Comparison of ENCODE assay signal across 9 cellular contexts in genomic region chr20:341682-342081, GRCh38. TPM values are rescaled to one million over a fixed set of nuclear protein-coding genes. Genes with fewer than 3 reads are reported as not detected.
DNase-seq lines count a peak whose midpoint lies in the region; ATAC-seq, FAIRE-seq and TF ChIP-seq lines count a peak whose summit lies in the region.
"Had no signal": no experiment of that assay in that cellular context is flagged by ENCODE, and none has a peak within 500 bp of the region (broad histone marks: within the 10 kb centered on the region; RNA-seq: fewer than 3 reads in every experiment).

No MANE protein-coding gene starts in this region.

- H3K27me3 ChIP-seq in Panc1 (ENCODE audit: control insufficient read depth, insufficient read depth, low read length) (no peaks in the 10 kb centered on the region), endothelial cell of umbilical vein (ENCODE audit: control insufficient read depth in 2 of 2, insufficient read depth in 2 of 2, low read length in 2 of 2) (no peaks in the 10 kb centered on the region)
- no peaks in the 10 kb centered on the region for H3K27me3 ChIP-seq in CD4-positive, alpha-beta T cell (ENCODE audit: control insufficient read depth, insufficient read depth, low read length)
- H3K27me3 ChIP-seq: upper lobe of left lung had no signal

- H3K4me1 ChIP-seq in Panc1 (ENCODE audit: control insufficient read depth, insufficient read depth, low read length), result peaks cover 7% of the 10 kb centered on the region; the same call in 1 of the 2 replicates
- H3K4me1 ChIP-seq in endothelial cell of umbilical vein (ENCODE audit: control insufficient read depth, extremely low read depth, insufficient read depth, low read length), result peaks cover 4% of the 10 kb centered on the region

- H3K36me3 ChIP-seq in Panc1 (ENCODE audit: control insufficient read depth, insufficient read depth, low read length) (no peaks in the 10 kb centered on the region), endothelial cell of umbilical vein (ENCODE audit: control insufficient read depth in 2 of 2, extremely low read depth in 1 of 2, insufficient read depth in 2 of 2, low read length in 2 of 2) (no peaks in the 10 kb centered on the region)
- H3K36me3 ChIP-seq: upper lobe of left lung had no signal

- no peak overlapping the region for H3K27ac Mint-ChIP-seq in CD4-positive, alpha-beta T cell
- H3K27ac Mint-ChIP-seq in progenitor cell of endocrine pancreas, result no peak overlapping the region

- no peak overlapping the region for H3K4me2 ChIP-seq in endothelial cell of umbilical vein (ENCODE audit: insufficient read depth, low read length)

- dilution Hi-C loops in endothelial cell of umbilical vein (cut with MboI; ENCODE audit: extremely low pct_ligation_motif_present, low sequenced_read_pairs), result no loop called here

- no peaks in the 10 kb centered on the region for H3K9me1 ChIP-seq in endothelial cell of umbilical vein (replicated peaks; ENCODE audit: control insufficient read depth, extremely low read depth, insufficient read depth, low read length)

- FAIRE-seq in endothelial cell of umbilical vein (lab: Jason Lieb, UNC), result peak; percentile 52

- ATAC-seq in activated CD4-positive, CD25-positive, alpha-beta regulatory T cell treated with anti-CD3 and anti-CD28 coated beads, Interleukin-2, amount 50 U/mL, for 24 hours, result peak; percentile 97 to 98
- ATAC-seq in Panc1, result peak; percentile 82
- no peak for ATAC-seq in CD4-positive, alpha-beta T cell (ENCODE audit: poor library complexity)

- intact Hi-C loops in Panc1 (cut with micrococcal nuclease; ENCODE audit: unreplicated experiment), result no loop called here
- intact Hi-C loops in endothelial cell of umbilical vein (cut with micrococcal nuclease), result no loop called here
- intact Hi-C loops in CD4-positive, alpha-beta T cell (cut with DNase I, micrococcal nuclease), result no loop called here

- TF ChIP-seq CTCF in Panc1 (IDR thresholded peaks at IDR 0.05), result no peak
- TF ChIP-seq CTCF in endothelial cell of umbilical vein (IDR thresholded peaks at IDR 0.05; ENCODE audit: extremely low read depth in 1 of 2, insufficient read depth in 1 of 2, low read depth in 1 of 2, low read length in 2 of 2), result no peak
- no peak for TF ChIP-seq CTCF in CD4-positive, alpha-beta T cell (IDR thresholded peaks at IDR 0.05)
- TF ChIP-seq CTCF in progenitor cell of endocrine pancreas (IDR thresholded peaks at IDR 0.05; ENCODE audit: unreplicated experiment), result no peak

- DNase-seq in activated CD4-positive, CD25-positive, alpha-beta regulatory T cell (lab: John Stamatoyannopoulos, UW), result no peak
- DNase-seq in Panc1 (ENCODE audit: low read depth, low spot score) (peak; percentile 90), endothelial cell of umbilical vein (ENCODE audit: low read depth, low spot score) (peak; percentile 62), T1000 (lab: John Stamatoyannopoulos, UW) (no peak), progenitor cell of endocrine pancreas (ENCODE audit: low spot score, unreplicated experiment) (no peak)
- DNase-seq in stimulated activated CD4-positive, alpha-beta T cell treated with anti-CD3 and anti-CD28 coated beads, Interleukin-4, amount 100 ng/mL, for 4 hours, result peak; percentile 30 to 40
- no peak for DNase-seq in CD4-positive, alpha-beta T cell
- DNase-seq: upper lobe of left lung had no signal

- in situ Hi-C loops in Panc1 (cut with HindIII; ENCODE audit: low pct_unique_long_range_greater_than_20kb, low sequenced_read_pairs), result no loop called here

- H3K27ac ChIP-seq in Panc1 (ENCODE audit: low read length) (no peak overlapping the region), endothelial cell of umbilical vein (ENCODE audit: insufficient read depth, low read depth, low read length) (no peak overlapping the region)
- no peak overlapping the region for H3K27ac ChIP-seq in CD4-positive, alpha-beta T cell (ENCODE audit: low read depth, low read length)
- H3K27ac ChIP-seq: upper lobe of left lung had no signal

- H3K9me3 ChIP-seq in Panc1 (ENCODE audit: control insufficient read depth, insufficient read depth, low read depth, low read length) (peaks cover 12% of the 10 kb centered on the region; the same call in 1 of the 2 replicates), endothelial cell of umbilical vein (replicated peaks; ENCODE audit: control insufficient read depth, insufficient read depth, low read length) (peaks cover 3% of the 10 kb centered on the region)
- H3K9me3 ChIP-seq in CD4-positive, alpha-beta T cell (ENCODE audit: control insufficient read depth, low read length), result no peaks in the 10 kb centered on the region
- H3K9me3 ChIP-seq: upper lobe of left lung had no signal

- no peaks in the 10 kb centered on the region for H3K36me3 Mint-ChIP-seq in CD4-positive, alpha-beta T cell (ENCODE audit: low read depth)
- H3K36me3 Mint-ChIP-seq in progenitor cell of endocrine pancreas (ENCODE audit: insufficient read depth), result no peaks in the 10 kb centered on the region

- H3K79me2 ChIP-seq in endothelial cell of umbilical vein (ENCODE audit: control insufficient read depth, insufficient read depth, low read length), result no peaks in the 10 kb centered on the region

- H3K4me1 Mint-ChIP-seq in CD4-positive, alpha-beta T cell (ENCODE audit: low read depth), result peaks cover 7% of the 10 kb centered on the region
- H3K4me1 Mint-ChIP-seq in progenitor cell of endocrine pancreas (ENCODE audit: low read depth), result peaks cover 6% of the 10 kb centered on the region

- no peak overlapping the region for H3K9ac ChIP-seq in endothelial cell of umbilical vein (replicated peaks; ENCODE audit: extremely low read depth, insufficient read depth, low read length)

- no peaks in the 10 kb centered on the region for H4K20me1 ChIP-seq in endothelial cell of umbilical vein (replicated peaks; ENCODE audit: control insufficient read depth, extremely low read depth, insufficient read depth, low read length)

- H3K4me3 ChIP-seq in Panc1 (ENCODE audit: low read depth in 2 of 2, low read length in 2 of 2) (no peak overlapping the region), endothelial cell of umbilical vein (replicated peaks in 1 of 3; ENCODE audit: insufficient read depth in 1 of 3, low read depth in 1 of 3, low read length in 3 of 3) (no peak overlapping the region)
- H3K4me3 ChIP-seq: upper lobe of left lung had no signal

- CTCF ChIA-PET in Panc1 (lab: Charles Lee) (interaction anchor here (0.5 kb wide), 1 partner anchor 349 kb away, joined by 3 read pairs; no protein-coding TSS in a partner anchor), endothelial cell of umbilical vein (lab: Charles Lee) (interaction anchor here (2.0 kb wide), 1 partner anchor 11 kb away, joined by 9 read pairs; no protein-coding TSS in a partner anchor)
- CTCF ChIA-PET in CD4-positive, alpha-beta T cell (lab: Charles Lee), result no interaction called here

- POLR2A ChIA-PET in Panc1 (lab: Charles Lee), result no interaction called here
- POLR2A ChIA-PET in endothelial cell of umbilical vein (lab: Charles Lee), result no interaction called here
- POLR2A ChIA-PET in CD4-positive, alpha-beta T cell (lab: Charles Lee), result no interaction called here

- H2AFZ ChIP-seq in endothelial cell of umbilical vein (ENCODE audit: low read depth, low read length), result no peak overlapping the region

- H3K27me3 Mint-ChIP-seq in CD4-positive, alpha-beta T cell, result no peaks in the 10 kb centered on the region
- peaks cover 10% of the 10 kb centered on the region for H3K27me3 Mint-ChIP-seq in progenitor cell of endocrine pancreas

- H3K4me3 Mint-ChIP-seq in CD4-positive, alpha-beta T cell, result no peak overlapping the region
- no peak overlapping the region for H3K4me3 Mint-ChIP-seq in progenitor cell of endocrine pancreas (ENCODE audit: low read depth)

- TF ChIP-seq POLR2A in endothelial cell of umbilical vein (IDR thresholded peaks at IDR 0.05; ENCODE audit: low read depth, low read length), result no peak

- H3K9me3 Mint-ChIP-seq in CD4-positive, alpha-beta T cell, result no peaks in the 10 kb centered on the region
- H3K9me3 Mint-ChIP-seq in progenitor cell of endocrine pancreas (ENCODE audit: low read depth), result no peaks in the 10 kb centered on the region

- no TSS peak for BruUV-seq in Panc1 (replicated peaks; lab: Mats Ljungman, UMichigan)
- no TSS peak for BruUV-seq in endothelial cell of umbilical vein (replicated peaks; lab: Mats Ljungman, UMichigan)

RNA-seq across cellular contexts. Expression of gene NRSN2, which starts 5.2 kb away (rescaled TPM):
- total RNA-seq in Panc1 (2021; ENCODE audit: unreplicated experiment) (44.9 TPM), endothelial cell of umbilical vein (36.7 and 36.9 TPM in 2 replicates), progenitor cell of endocrine pancreas (28.9 and 33.0 TPM in 2 replicates)
- polyA plus RNA-seq in Panc1 (2012; ENCODE audit: insufficient read length), result 74.8 TPM
- 64.1 and 79.1 TPM in 2 replicates for polyA plus RNA-seq in endothelial cell of umbilical vein
- polyA plus RNA-seq in endothelial cell of umbilical vein (2011; cell fraction: cytosol; rRNA removed), result 47.5 and 70.4 TPM in 2 replicates
- 26.9 and 27.6 TPM in 2 replicates for polyA plus RNA-seq in endothelial cell of umbilical vein (2011; cell fraction: nucleus; rRNA removed)
- polyA plus RNA-seq in endothelial cell of umbilical vein (2012), result 36.2 and 43.8 TPM in 2 replicates
- polyA minus RNA-seq in endothelial cell of umbilical vein, result 26.9 and 28.1 TPM in 2 replicates
- 4.9 TPM for polyA minus RNA-seq in endothelial cell of umbilical vein (2011; cell fraction: cytosol; rRNA and poly(A)+ RNA removed)
- 5.1 and 6.7 TPM in 2 replicates for polyA minus RNA-seq in endothelial cell of umbilical vein (2011; cell fraction: nucleus; rRNA and poly(A)+ RNA removed)
- 1 to 10 TPM in 1 of 2 experiments, under 1 TPM in 1; 0.69 to 1.3 TPM for total RNA-seq in CD4-positive, alpha-beta T cell

RNA-seq across cellular contexts. Expression of gene SOX12, which starts 16.3 kb away (rescaled TPM):
- total RNA-seq in Panc1 (2021; ENCODE audit: unreplicated experiment) (48.6 TPM), endothelial cell of umbilical vein (32.2 and 37.7 TPM in 2 replicates), progenitor cell of endocrine pancreas (54.8 and 59.0 TPM in 2 replicates)
- 52.3 TPM for polyA plus RNA-seq in Panc1 (2012; ENCODE audit: insufficient read length)
- polyA plus RNA-seq in endothelial cell of umbilical vein, result 5.7 and 6.2 TPM in 2 replicates
- 5.4 and 6.7 TPM in 2 replicates for polyA plus RNA-seq in endothelial cell of umbilical vein (2011; cell fraction: cytosol; rRNA removed)
- polyA plus RNA-seq in endothelial cell of umbilical vein (2011; cell fraction: nucleus; rRNA removed), result 8.9 and 9.2 TPM in 2 replicates
- polyA plus RNA-seq in endothelial cell of umbilical vein (2012), result 16.2 and 21.0 TPM in 2 replicates
- polyA minus RNA-seq in endothelial cell of umbilical vein, result 2.9 and 5.5 TPM in 2 replicates
- 3.1 TPM for polyA minus RNA-seq in endothelial cell of umbilical vein (2011; cell fraction: cytosol; rRNA and poly(A)+ RNA removed)
- polyA minus RNA-seq in endothelial cell of umbilical vein (2011; cell fraction: nucleus; rRNA and poly(A)+ RNA removed), result 2.2 and 3.9 TPM in 2 replicates
- 10 to 100 TPM; 11.6 to 11.9 TPM for total RNA-seq in CD4-positive, alpha-beta T cell

RNA-seq across cellular contexts. Expression of gene TRIB3, which starts 38.9 kb away (rescaled TPM):
- 35.6 TPM for total RNA-seq in Panc1 (2021; ENCODE audit: unreplicated experiment)
- polyA plus RNA-seq in Panc1 (2012; ENCODE audit: insufficient read length), result 41.6 TPM
- 32.1 and 35.3 TPM in 2 replicates for total RNA-seq in endothelial cell of umbilical vein
- polyA plus RNA-seq in endothelial cell of umbilical vein, result 32.6 and 43.0 TPM in 2 replicates
- polyA plus RNA-seq in endothelial cell of umbilical vein (2011; cell fraction: cytosol; rRNA removed), result 23.5 and 28.0 TPM in 2 replicates
- 11.8 and 12.1 TPM in 2 replicates for polyA plus RNA-seq in endothelial cell of umbilical vein (2011; cell fraction: nucleus; rRNA removed)
- polyA plus RNA-seq in endothelial cell of umbilical vein (2012), result 23.3 and 23.5 TPM in 2 replicates
- polyA minus RNA-seq in endothelial cell of umbilical vein, result 20.6 and 22.1 TPM in 2 replicates
- polyA minus RNA-seq in endothelial cell of umbilical vein (2011; cell fraction: cytosol; rRNA and poly(A)+ RNA removed), result 98.2 TPM
- polyA minus RNA-seq in endothelial cell of umbilical vein (2011; cell fraction: nucleus; rRNA and poly(A)+ RNA removed), result 7.5 and 8.9 TPM in 2 replicates
- 1 to 10 TPM; 1.3 to 1.5 TPM for total RNA-seq in CD4-positive, alpha-beta T cell
- 5.2 and 7.8 TPM in 2 replicates for total RNA-seq in progenitor cell of endocrine pancreas

RNA-seq across cellular contexts. Expression of gene ZCCHC3, which starts 44.3 kb away (rescaled TPM):
- total RNA-seq in Panc1 (2021; ENCODE audit: unreplicated experiment) (18.9 TPM), endothelial cell of umbilical vein (22.0 and 24.1 TPM in 2 replicates), progenitor cell of endocrine pancreas (30.5 and 31.2 TPM in 2 replicates)
- polyA plus RNA-seq in Panc1 (2012; ENCODE audit: insufficient read length), result 17.6 TPM
- polyA plus RNA-seq in endothelial cell of umbilical vein, result 13.6 and 14.8 TPM in 2 replicates
- 14.9 and 17.1 TPM in 2 replicates for polyA plus RNA-seq in endothelial cell of umbilical vein (2011; cell fraction: cytosol; rRNA removed)
- 10.2 and 11.0 TPM in 2 replicates for polyA plus RNA-seq in endothelial cell of umbilical vein (2011; cell fraction: nucleus; rRNA removed)
- 14.6 and 16.2 TPM in 2 replicates for polyA plus RNA-seq in endothelial cell of umbilical vein (2012)
- 16.2 and 21.5 TPM in 2 replicates for polyA minus RNA-seq in endothelial cell of umbilical vein
- 7.0 TPM for polyA minus RNA-seq in endothelial cell of umbilical vein (2011; cell fraction: cytosol; rRNA and poly(A)+ RNA removed)
- 6.9 and 8.0 TPM in 2 replicates for polyA minus RNA-seq in endothelial cell of umbilical vein (2011; cell fraction: nucleus; rRNA and poly(A)+ RNA removed)
- 10 to 100 TPM; 19.3 to 19.5 TPM for total RNA-seq in CD4-positive, alpha-beta T cell

RNA-seq across cellular contexts. Expression of gene C20orf96, which starts 51.1 kb away (rescaled TPM):
- total RNA-seq in Panc1 (2021; ENCODE audit: unreplicated experiment) (20.5 TPM), endothelial cell of umbilical vein (17.0 and 20.0 TPM in 2 replicates), progenitor cell of endocrine pancreas (69.9 and 70.1 TPM in 2 replicates)
- polyA plus RNA-seq in Panc1 (2012; ENCODE audit: insufficient read length), result 22.6 TPM
- 17.2 and 17.7 TPM in 2 replicates for polyA plus RNA-seq in endothelial cell of umbilical vein
- 14.0 and 14.3 TPM in 2 replicates for polyA plus RNA-seq in endothelial cell of umbilical vein (2011; cell fraction: cytosol; rRNA removed)
- polyA plus RNA-seq in endothelial cell of umbilical vein (2011; cell fraction: nucleus; rRNA removed), result 51.4 and 61.9 TPM in 2 replicates
- polyA plus RNA-seq in endothelial cell of umbilical vein (2012), result 22.2 and 23.0 TPM in 2 replicates
- 9.0 and 15.1 TPM in 2 replicates for polyA minus RNA-seq in endothelial cell of umbilical vein
- not detected for polyA minus RNA-seq in endothelial cell of umbilical vein (2011; cell fraction: cytosol; rRNA and poly(A)+ RNA removed)
- 14.0 and 17.0 TPM in 2 replicates for polyA minus RNA-seq in endothelial cell of umbilical vein (2011; cell fraction: nucleus; rRNA and poly(A)+ RNA removed)
- 1 to 10 TPM; 2.4 to 3.3 TPM for total RNA-seq in CD4-positive, alpha-beta T cell

Comparison
In these comparisons a context has a peak if more than half of its experiments do, and no peak if none do; other contexts are left out.
1. DNase-seq: peak in Panc1 (single experiment), endothelial cell of umbilical vein (single experiment) and stimulated activated CD4-positive, alpha-beta T cell treated with anti-CD3 and anti-CD28 coated beads, Interleukin-4, amount 100 ng/mL, for 4 hours (2 of 2); none in activated CD4-positive, CD25-positive, alpha-beta regulatory T cell (0 of 4), T1000 (single experiment), CD4-positive, alpha-beta T cell (0 of 10) and progenitor cell of endocrine pancreas (single experiment).
2. RNA of gene NRSN2, which starts 5.2 kb away (total RNA-seq): 44.9 TPM in Panc1 (single experiment), 36.7 to 36.9 TPM in endothelial cell of umbilical vein and 28.9 to 33.0 TPM in progenitor cell of endocrine pancreas; 0.69 to 1.3 TPM in CD4-positive, alpha-beta T cell; every median in the first group is over 10 times any median in the second.